Comparison of ENCODE assay signal across 8 cellular contexts in genomic region chr19:43532962-43533545, GRCh38. TPM values are rescaled to one million over a fixed set of nuclear protein-coding genes. Genes with fewer than 3 reads are reported as not detected.
A peak's percentile ranks its signal among the peaks of the same experiment; 100 is the strongest.
DNase-seq lines count a peak whose midpoint lies in the region; ATAC-seq and TF ChIP-seq lines count a peak whose summit lies in the region.

Gene ZNF575, plus strand, starts transcription at chr19:43533188. Its CDS starts 1,235 bp downstream, at chr19:43534423.

- H3K4me1 ChIP-seq in HUES64 (ENCODE audit: insufficient read depth, low read length) (peaks cover 7% of the 10 kb centered on the region; the same call in 1 of the 2 replicates), muscle layer of colon (ENCODE audit: insufficient read depth, low read length) (peaks cover 23% of the 10 kb centered on the region)

- H3K27me3 ChIP-seq in HUES64 (ENCODE audit: insufficient read depth, low read length) (peaks cover 4% of the 10 kb centered on the region; the same call in 1 of the 2 replicates), muscle layer of colon (ENCODE audit: control insufficient read depth in 1 of 2, insufficient read depth in 2 of 2, low read length in 2 of 2) (no peaks in the 10 kb centered on the region)

- peak within 1 kb of the TSS; percentile 74; the same call in 1 of the 2 replicates for H3K27ac ChIP-seq in HUES64 (ENCODE audit: low read depth, low read length)
- peak within 1 kb of the TSS; percentile 96 for H3K27ac ChIP-seq in muscle layer of colon (ENCODE audit: low read depth, low read length)

- H3K9ac ChIP-seq in HUES64 (ENCODE audit: low read depth, low read length) (peak within 1 kb of the TSS; percentile 72), muscle layer of colon (ENCODE audit: low read length) (peak within 1 kb of the TSS; percentile 23)

- TF ChIP-seq POLR2A in erythroblast (IDR thresholded peaks at IDR 0.05; ENCODE audit: low read length): peak; percentile 32

- peak within 1 kb of the TSS; percentile 66 for H3K4me3 ChIP-seq in HUES64 (ENCODE audit: low read length)
- H3K4me3 ChIP-seq in muscle layer of colon (ENCODE audit: low read depth in 1 of 2, low read length in 2 of 2): peak within 1 kb of the TSS; percentile 59 to 96

- H3K36me3 ChIP-seq in HUES64 (ENCODE audit: insufficient read depth, low read length) (peaks cover 10% of the 10 kb centered on the region; the same call in 1 of the 2 replicates), muscle layer of colon (ENCODE audit: insufficient read depth, low read length) (no peaks in the 10 kb centered on the region)

- WGBS in HUES64: under 1% methylated on average over 47 of the region's 47 CpGs

- DNase-seq in D341Med (ENCODE audit: low spot score) (peak; percentile 87), OCI-M1 (lab: John Stamatoyannopoulos, UW) (peak; percentile 95), activated T-cell treated with anti-CD3 and anti-CD28 coated beads for 48 hours (ENCODE audit: low read depth) (peak; percentile 87), erythroblast (lab: John Stamatoyannopoulos, UW) (peak; percentile 82 to 89)
- peak; percentile 60 to 64 for DNase-seq in stimulated activated CD8-positive, alpha-beta memory T cell treated with anti-CD3 and anti-CD28 coated beads, Interleukin-7, amount 100 ng/mL, for 1 hour (ENCODE audit: low read depth in 2 of 2)

- H3K9me3 ChIP-seq in HUES64 (ENCODE audit: insufficient read depth, low read depth, low read length): no peaks in the 10 kb centered on the region
- H3K9me3 ChIP-seq in muscle layer of colon (ENCODE audit: low read length): no peaks in the 10 kb centered on the region

- ATAC-seq in GM21447 (IDR thresholded peaks at IDR 0.05; ENCODE audit: unreplicated experiment): peak; percentile 48

RNA-seq across cellular contexts. Expression of gene ZNF575, which starts in this region (rescaled TPM):
- 0.30 TPM for polyA plus RNA-seq in HUES64 (2013, experiment 1 of 2)
- polyA plus RNA-seq in HUES64 (2013, experiment 2 of 2): not detected

Comparison
In these comparisons a context has a peak if more than half of its experiments do, and no peak if none do; other contexts are left out.
1. Peak in every context shown above with its lines: DNase-seq, ATAC-seq, H3K4me3 ChIP-seq and H3K27ac ChIP-seq.